24 cellular contexts compared by ENCODE assay signal in the genomic region with DNA sequence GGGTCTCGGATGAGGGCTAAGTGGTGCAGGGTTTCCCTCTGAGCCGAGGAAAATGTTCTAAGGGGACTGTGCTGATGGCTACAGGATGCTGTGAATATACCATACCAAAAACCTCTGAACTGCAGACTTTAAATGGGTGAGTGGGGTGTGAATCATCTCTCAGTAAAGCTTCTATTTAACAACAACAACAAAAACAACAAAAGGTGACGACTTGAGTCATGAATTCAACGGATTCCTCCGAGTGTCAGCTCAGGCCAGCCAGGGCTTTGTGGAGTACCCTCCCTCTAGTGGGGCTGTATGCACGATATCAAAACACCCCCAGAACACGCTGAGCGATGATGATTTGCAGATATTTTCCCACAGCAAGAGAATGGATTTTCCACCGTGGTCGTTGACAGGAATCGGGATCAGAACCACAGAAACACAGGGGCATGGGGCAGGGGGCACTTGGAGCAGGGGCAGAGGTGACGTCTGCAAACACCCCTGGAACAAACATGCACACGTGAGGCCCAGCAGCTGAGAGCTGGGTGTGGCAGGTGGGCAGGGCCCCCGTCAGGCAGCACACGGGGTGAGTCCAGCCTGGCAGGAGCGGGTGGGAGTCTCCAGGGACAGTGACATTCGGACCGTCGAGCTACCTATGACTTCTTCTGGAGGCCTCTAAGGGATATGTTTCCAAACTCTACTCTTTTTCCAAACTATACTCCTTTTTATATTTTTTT. TPM values are rescaled to one million over a fixed set of nuclear protein-coding genes. Genes with fewer than 3 reads are reported as not detected.
DNase-seq lines count a peak whose midpoint lies in the region; ATAC-seq and TF ChIP-seq lines count a peak whose summit lies in the region.
"Had no signal": no experiment of that assay in that cellular context is flagged by ENCODE, and none has a peak within 500 bp of the region (broad histone marks: within the 10 kb centered on the region; RNA-seq: fewer than 3 reads in every experiment).

No MANE protein-coding gene starts in this region.

- no peaks in the 10 kb centered on the region for H3K27me3 ChIP-seq in PC-3 (ENCODE audit: low read length)
- no peaks in the 10 kb centered on the region for H3K27me3 ChIP-seq in neural progenitor cell
- H3K27me3 ChIP-seq: gastrocnemius medialis had no signal

- H3K4me3 ChIP-seq in PC-3 (ENCODE audit: low read length) (peak overlapping the region; percentile 9; the same call in 1 of the 2 replicates), choroid plexus epithelial cell (ENCODE audit: low read depth, low read length) (no peak overlapping the region), mesodermal cell (ENCODE audit: extremely low read depth, insufficient read depth, low read length, poor library complexity, severe bottlenecking) (no peak overlapping the region), neural progenitor cell (no peak overlapping the region)
- H3K4me3 ChIP-seq: esophagus muscularis mucosa, gastrocnemius medialis, stomach, tibial artery had no signal

- no peak overlapping the region for H3K9ac ChIP-seq in PC-3 (ENCODE audit: low read length)
- H3K9ac ChIP-seq in neural progenitor cell: no peak overlapping the region

- H3K27ac ChIP-seq in PC-3 (ENCODE audit: low read length): no peak overlapping the region
- H3K27ac ChIP-seq in mesodermal cell (ENCODE audit: low read depth, low read length, severe bottlenecking): peak overlapping the region; percentile 53
- no peak overlapping the region for H3K27ac ChIP-seq in neural progenitor cell
- H3K27ac ChIP-seq: esophagus muscularis mucosa, gastrocnemius medialis, stomach, tibial artery had no signal

- peak overlapping the region; percentile 66 for H3K4me2 ChIP-seq in PC-3 (ENCODE audit: low read length)
- no peak overlapping the region for H3K4me2 ChIP-seq in neural progenitor cell

- WGBS in mesodermal cell (ENCODE audit: insufficient coverage in 2 of 2), 2 experiments: 63 to 70% methylated on average over 16 to 17 of the region's 19 CpGs

- no peak for TF ChIP-seq CTCF in PC-3 (conservative IDR thresholded peaks at IDR 0.05; ENCODE audit: low read depth, low read length)
- no peak for TF ChIP-seq CTCF in choroid plexus epithelial cell (conservative IDR thresholded peaks at IDR 0.05; ENCODE audit: low read depth, low read length)
- no peak for TF ChIP-seq CTCF in neural progenitor cell (IDR thresholded peaks at IDR 0.05)

- H3K27ac Mint-ChIP-seq in neural progenitor cell: no peak overlapping the region
- H3K27ac Mint-ChIP-seq: activated CD4-positive, alpha-beta T cell treated with anti-CD3 and anti-CD28 coated beads for 36 hours; T-cell had no signal

- no TSS peak for BruUV-seq in PC-3 (replicated peaks; lab: Mats Ljungman, UMichigan)

- no peaks in the 10 kb centered on the region for H3K79me2 ChIP-seq in PC-3 (ENCODE audit: low read length)
- H3K79me2 ChIP-seq in neural progenitor cell (ENCODE audit: low read depth): peaks cover 8% of the 10 kb centered on the region

- H3K4me1 ChIP-seq in PC-3 (ENCODE audit: insufficient read depth, low read length): peaks cover 18% of the 10 kb centered on the region
- peaks cover 24% of the 10 kb centered on the region for H3K4me1 ChIP-seq in mesodermal cell (ENCODE audit: control insufficient read depth, insufficient read depth, low read length, poor library complexity, severe bottlenecking)
- peaks cover 6% of the 10 kb centered on the region for H3K4me1 ChIP-seq in neural progenitor cell
- H3K4me1 ChIP-seq: gastrocnemius medialis had no signal

- H3K36me3 ChIP-seq in PC-3 (ENCODE audit: low read depth, low read length) (no peaks in the 10 kb centered on the region), mesodermal cell (ENCODE audit: control insufficient read depth, insufficient read depth, low read length) (peaks cover 8% of the 10 kb centered on the region), neural progenitor cell (no peaks in the 10 kb centered on the region)
- H3K36me3 ChIP-seq: gastrocnemius medialis, stomach, tibial artery had no signal

- no peaks in the 10 kb centered on the region for H3F3A ChIP-seq in PC-3 (ENCODE audit: low read length, unreplicated experiment)
- H3F3A ChIP-seq in neural progenitor cell (ENCODE audit: low read depth): peaks cover 15% of the 10 kb centered on the region

- H4K20me1 ChIP-seq in PC-3 (ENCODE audit: low read length): no peaks in the 10 kb centered on the region
- peaks cover 4% of the 10 kb centered on the region for H4K20me1 ChIP-seq in neural progenitor cell (ENCODE audit: low read depth)

- H3K9me3 Mint-ChIP-seq in neural progenitor cell: no peaks in the 10 kb centered on the region
- H3K9me3 Mint-ChIP-seq: brain, nephron, T-cell had no signal

- H2AFZ ChIP-seq in PC-3 (ENCODE audit: low read length) (no peak overlapping the region), neural progenitor cell (replicated peaks) (no peak overlapping the region)

- peak; percentile 81 for ATAC-seq in PC-3
- ATAC-seq in GM21723 (IDR thresholded peaks at IDR 0.05; ENCODE audit: unreplicated experiment): no peak
- ATAC-seq: activated CD4-positive, alpha-beta T cell treated with anti-CD3 and anti-CD28 coated beads for 36 hours; gastrocnemius medialis; T-cell had no signal

- POLR2A ChIA-PET in PC-3 (lab: Charles Lee; ENCODE audit: unreplicated experiment): interaction anchor here (0.6 kb wide), 1 partner anchor 59 kb away, joined by 6 read pairs; no protein-coding TSS in a partner anchor

- peaks cover 15% of the 10 kb centered on the region for H3K4me1 Mint-ChIP-seq in neural progenitor cell

- CTCF ChIA-PET in PC-3 (lab: Charles Lee): interaction anchor here (0.6 to 1.3 kb wide), 3 partner anchors 37 to 136 kb away, joined by 3 to 5 read pairs (median 3); no protein-coding TSS in a partner anchor

- peak; percentile 18 for DNase-seq in HCEC 1CT
- DNase-seq in PC-3: peak; percentile 75
- peak; percentile 44 for DNase-seq in choroid plexus epithelial cell (ENCODE audit: low read depth)
- DNase-seq in neural progenitor cell (ENCODE audit: low spot score): no peak
- no peak for DNase-seq in NCI-H1417 (lab: John Stamatoyannopoulos, UW)
- DNase-seq in amygdala (lab: John Stamatoyannopoulos, UW): no peak
- DNase-seq: activated CD4-positive, alpha-beta T cell treated with anti-CD3 and anti-CD28 coated beads for 36 hours; activated effector memory CD4-positive, alpha-beta T cell treated with anti-CD3 and anti-CD28 coated beads, Interleukin-2, amount 50 U/mL, for 16 hours; effector CD8-positive, alpha-beta T cell; gastrocnemius medialis; hypothalamus; NCI-H1105; NCI-H2029 treated with DMSO at 0.1 percent for 48 hours; NCI-H226; NCI-H774; SHP77 treated with DMSO at 0.1 percent for 48 hours; stomach; T-cell; tibial artery had no signal

- intact Hi-C loops in PC-3 (cut with micrococcal nuclease): no loop called here

- H3K36me3 Mint-ChIP-seq in neural progenitor cell: peaks cover 6% of the 10 kb centered on the region
- H3K36me3 Mint-ChIP-seq: T-cell had no signal

- peaks cover 6% of the 10 kb centered on the region for H3K27me3 Mint-ChIP-seq in neural progenitor cell (ENCODE audit: insufficient read depth, low read depth)
- H3K27me3 Mint-ChIP-seq: activated CD4-positive, alpha-beta T cell treated with anti-CD3 and anti-CD28 coated beads for 36 hours; brain; T-cell had no signal

- H3K9me3 ChIP-seq in PC-3 (ENCODE audit: low read length) (no peaks in the 10 kb centered on the region), mesodermal cell (ENCODE audit: control insufficient read depth, low read length) (no peaks in the 10 kb centered on the region), neural progenitor cell (ENCODE audit: low read depth) (no peaks in the 10 kb centered on the region)
- H3K9me3 ChIP-seq: esophagus muscularis mucosa, gastrocnemius medialis, stomach, tibial artery had no signal

- no peak overlapping the region for H3K4me3 Mint-ChIP-seq in neural progenitor cell
- H3K4me3 Mint-ChIP-seq: activated CD4-positive, alpha-beta T cell treated with anti-CD3 and anti-CD28 coated beads for 36 hours; brain; nephron; T-cell had no signal

- H3K9me2 ChIP-seq in PC-3 (replicated peaks; ENCODE audit: low read length): no peaks in the 10 kb centered on the region

RNA-seq across cellular contexts. Expression of a gene that starts 38.6 kb away (rescaled TPM):
- 116 TPM in 2 replicates for total RNA-seq in PC-3 (2014; rRNA removed)
- polyA plus RNA-seq in mesodermal cell (2013, experiment 1 of 2): 64.5 TPM
- polyA plus RNA-seq in mesodermal cell (2013, experiment 2 of 2): 54.6 TPM
- total RNA-seq in neural progenitor cell (ENCODE audit: low replicate concordance): 12.0 and 58.0 TPM in 2 replicates

RNA-seq across cellular contexts. Expression of a gene that starts 41.7 kb away (rescaled TPM):
- 17.3 and 18.6 TPM in 2 replicates for total RNA-seq in PC-3 (2014; rRNA removed)
- 9.3 TPM for polyA plus RNA-seq in mesodermal cell (2013, experiment 1 of 2)
- 4.8 TPM for polyA plus RNA-seq in mesodermal cell (2013, experiment 2 of 2)
- total RNA-seq in neural progenitor cell (ENCODE audit: low replicate concordance): 0.47 and 10.9 TPM in 2 replicates

RNA-seq across cellular contexts. Expression of a gene that starts 52.9 kb away (rescaled TPM):
- total RNA-seq in PC-3 (2014; rRNA removed): 2.8 and 7.3 TPM in 2 replicates
- 18.5 TPM for polyA plus RNA-seq in mesodermal cell (2013, experiment 1 of 2)
- 15.9 TPM for polyA plus RNA-seq in mesodermal cell (2013, experiment 2 of 2)
- 8.1 and 13.9 TPM in 2 replicates for total RNA-seq in neural progenitor cell (ENCODE audit: low replicate concordance)

Comparison
In these comparisons a context has a peak if more than half of its experiments do, and no peak if none do; other contexts are left out.
1. DNase-seq: peak in HCEC 1CT (single experiment), PC-3 (single experiment) and choroid plexus epithelial cell (single experiment); none in neural progenitor cell (single experiment), NCI-H1417 (0 of 3) and amygdala (0 of 56).